Comparison of ENCODE assay signal across 1 cellular context in the genomic region with DNA sequence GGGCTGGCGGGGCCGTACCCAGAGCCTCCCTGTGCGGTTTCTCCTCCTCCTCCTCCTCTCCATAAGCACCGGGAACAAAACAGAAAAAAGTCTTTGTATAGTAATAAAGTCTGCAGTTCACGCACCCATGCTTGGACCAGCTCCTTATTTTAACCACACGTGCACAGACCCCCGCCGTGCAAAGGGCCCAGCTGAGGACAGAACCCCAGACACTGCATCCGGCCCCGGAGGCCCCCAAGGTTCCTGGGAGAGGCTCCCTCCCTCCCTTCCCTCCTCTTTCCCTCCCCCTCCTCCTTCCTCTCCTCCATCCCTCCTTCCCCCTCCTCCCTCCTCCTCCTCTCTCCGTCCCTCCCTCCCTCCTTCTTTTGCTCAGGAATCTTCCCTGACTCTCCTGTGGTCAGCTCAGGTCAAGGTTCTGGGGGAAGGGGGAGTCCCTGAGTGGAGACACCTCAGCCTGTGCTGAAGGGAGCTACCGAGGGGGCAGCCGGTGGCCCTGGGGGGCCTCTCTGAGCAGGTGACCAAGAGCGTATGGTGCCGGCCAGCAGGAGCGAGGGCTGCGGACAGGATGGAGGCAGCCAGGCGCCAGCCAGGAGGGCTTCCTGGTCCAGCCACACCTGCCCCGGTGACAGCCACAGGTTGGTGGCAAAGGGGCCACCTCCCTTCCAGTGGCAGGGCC.
TF ChIP-seq lines count a peak whose summit lies in the region.

No MANE protein-coding gene starts in this region.

TF ChIP-seq in WTC11, 78 proteins besides CTCF, POLR2A, EP300 and RAD21 (continued from another document):
- TF ChIP-seq, protein P1, sequence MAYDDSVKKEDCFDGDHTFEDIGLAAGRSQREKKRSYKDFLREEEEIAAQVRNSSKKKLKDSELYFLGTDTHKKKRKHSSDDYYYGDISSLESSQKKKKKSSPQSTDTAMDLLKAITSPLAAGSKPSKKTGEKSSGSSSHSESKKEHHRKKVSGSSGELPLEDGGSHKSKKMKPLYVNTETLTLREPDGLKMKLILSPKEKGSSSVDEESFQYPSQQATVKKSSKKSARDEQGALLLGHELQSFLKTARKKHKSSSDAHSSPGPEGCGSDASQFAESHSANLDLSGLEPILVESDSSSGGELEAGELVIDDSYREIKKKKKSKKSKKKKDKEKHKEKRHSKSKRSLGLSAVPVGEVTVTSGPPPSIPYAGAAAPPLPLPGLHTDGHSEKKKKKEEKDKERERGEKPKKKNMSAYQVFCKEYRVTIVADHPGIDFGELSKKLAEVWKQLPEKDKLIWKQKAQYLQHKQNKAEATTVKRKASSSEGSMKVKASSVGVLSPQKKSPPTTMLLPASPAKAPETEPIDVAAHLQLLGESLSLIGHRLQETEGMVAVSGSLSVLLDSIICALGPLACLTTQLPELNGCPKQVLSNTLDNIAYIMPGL (CRISPR knock-in tag; IDR thresholded peaks at IDR 0.05), result 0 out of 2 replicates have a peak, but pooled peaks have one; percentile 47
- TF ChIP-seq FOXK1 (CRISPR knock-in tag; IDR thresholded peaks at IDR 0.05), result no peak
- TF ChIP-seq, protein P2, sequence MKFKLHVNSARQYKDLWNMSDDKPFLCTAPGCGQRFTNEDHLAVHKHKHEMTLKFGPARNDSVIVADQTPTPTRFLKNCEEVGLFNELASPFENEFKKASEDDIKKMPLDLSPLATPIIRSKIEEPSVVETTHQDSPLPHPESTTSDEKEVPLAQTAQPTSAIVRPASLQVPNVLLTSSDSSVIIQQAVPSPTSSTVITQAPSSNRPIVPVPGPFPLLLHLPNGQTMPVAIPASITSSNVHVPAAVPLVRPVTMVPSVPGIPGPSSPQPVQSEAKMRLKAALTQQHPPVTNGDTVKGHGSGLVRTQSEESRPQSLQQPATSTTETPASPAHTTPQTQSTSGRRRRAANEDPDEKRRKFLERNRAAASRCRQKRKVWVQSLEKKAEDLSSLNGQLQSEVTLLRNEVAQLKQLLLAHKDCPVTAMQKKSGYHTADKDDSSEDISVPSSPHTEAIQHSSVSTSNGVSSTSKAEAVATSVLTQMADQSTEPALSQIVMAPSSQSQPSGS (CRISPR knock-in tag; IDR thresholded peaks at IDR 0.05; ENCODE audit: borderline replicate concordance, low read depth), result no peak
TF ChIP-seq in WTC11: peak in this region for 2.
